In genomic region chr10:32949221-32949678, GRCh38 we compare ENCODE assay signal across 14 cellular contexts. TPM values are rescaled to one million over a fixed set of nuclear protein-coding genes. Genes with fewer than 3 reads are reported as not detected.
DNase-seq lines count a peak whose midpoint lies in the region; ATAC-seq and TF ChIP-seq lines count a peak whose summit lies in the region.
"Had no signal": no experiment of that assay in that cellular context is flagged by ENCODE, and none has a peak within 500 bp of the region (broad histone marks: within the 10 kb centered on the region; RNA-seq: fewer than 3 reads in every experiment).

No MANE protein-coding gene starts in this region.

- H3K27me3 ChIP-seq in DOHH2 (ENCODE audit: control insufficient read depth, low read length): no peaks in the 10 kb centered on the region
- no peaks in the 10 kb centered on the region for H3K27me3 ChIP-seq in GM23248 (replicated peaks; ENCODE audit: insufficient read depth)
- no peaks in the 10 kb centered on the region for H3K27me3 ChIP-seq in adipocyte (replicated peaks; ENCODE audit: control insufficient read depth, insufficient read depth, low read length)
- H3K27me3 ChIP-seq: spleen, tibial nerve had no signal

- H3K9me3 Mint-ChIP-seq in naive B cell: no peaks in the 10 kb centered on the region
- H3K9me3 Mint-ChIP-seq: naive thymus-derived CD8-positive, alpha-beta T cell had no signal

- H3K9ac ChIP-seq in GM23248 (peak overlapping the region; percentile 12), adipocyte (ENCODE audit: low read length) (no peak overlapping the region)

- POLR2A ChIA-PET in RWPE1 (lab: Yijun Ruan, JAX; ENCODE audit: low non-redundant PET): no interaction called here

- peaks cover 100% of the 10 kb centered on the region for H3K79me2 ChIP-seq in DOHH2 (ENCODE audit: control insufficient read depth, low read length)
- peaks cover 100% of the 10 kb centered on the region for H3K79me2 ChIP-seq in GM23248 (ENCODE audit: insufficient read depth)

- peaks cover 92% of the 10 kb centered on the region for H3K4me1 ChIP-seq in DOHH2 (ENCODE audit: control insufficient read depth, low read length)
- H3K4me1 ChIP-seq in GM23248 (ENCODE audit: insufficient read depth): peaks cover 85% of the 10 kb centered on the region
- peaks cover 70% of the 10 kb centered on the region for H3K4me1 ChIP-seq in adipocyte (ENCODE audit: control insufficient read depth, insufficient read depth, low read length)

- H3K4me1 Mint-ChIP-seq in naive B cell: peaks cover 18 to 37% (median 32%) of the 10 kb centered on the region in 3 donors

- no peak overlapping the region for H3K27ac Mint-ChIP-seq in naive B cell

- peak overlapping the region; percentile 90 for H3K4me2 ChIP-seq in DOHH2 (ENCODE audit: low read length)
- H3K4me2 ChIP-seq in GM23248 (ENCODE audit: unreplicated experiment): peak overlapping the region; percentile 96

- H3F3A ChIP-seq in DOHH2 (ENCODE audit: control insufficient read depth, insufficient read depth) (peaks cover 16% of the 10 kb centered on the region; the same call in 1 of the 2 replicates), GM23248 (ENCODE audit: insufficient read depth) (peaks cover 95% of the 10 kb centered on the region)

- H3K9me2 ChIP-seq in DOHH2 (replicated peaks; ENCODE audit: control insufficient read depth, low read length) (no peaks in the 10 kb centered on the region), GM23248 (ENCODE audit: insufficient read depth) (no peaks in the 10 kb centered on the region)

- H2AFZ ChIP-seq in GM23248: no peak overlapping the region

- H4K20me1 ChIP-seq in DOHH2 (ENCODE audit: control insufficient read depth, insufficient read depth, low read depth, low read length) (peaks cover 18% of the 10 kb centered on the region), GM23248 (ENCODE audit: insufficient read depth) (peaks cover 78% of the 10 kb centered on the region)

- H3K9me3 ChIP-seq in DOHH2 (ENCODE audit: control insufficient read depth, insufficient read depth, low read length) (no peaks in the 10 kb centered on the region), GM23248 (ENCODE audit: low read depth) (no peaks in the 10 kb centered on the region), adipocyte (ENCODE audit: control insufficient read depth, low read length) (no peaks in the 10 kb centered on the region)
- H3K9me3 ChIP-seq: spleen, tibial nerve had no signal

- DNase-seq in GM23248 (peak; percentile 54), adipocyte (ENCODE audit: low read depth) (no peak), naive B cell (no peak), RWPE1 (ENCODE audit: low spot score) (no peak), cerebellar cortex (ENCODE audit: low spot score) (no peak), NK-92 (lab: John Stamatoyannopoulos, UW; ENCODE audit: unreplicated experiment) (no peak)
- DNase-seq: activated naive CD4-positive, alpha-beta T cell treated with Interleukin-2 at 50 U/mL for 16 hours; naive thymus-derived CD8-positive, alpha-beta T cell; NCI-H2227 treated with DMSO at 0.1 percent for 48 hours; spleen; T-helper 1 cell had no signal

- ATAC-seq in naive B cell (ENCODE audit: low read depth in 2 of 2): peak; percentile 39 to 42
- ATAC-seq in GM19467 (IDR thresholded peaks at IDR 0.05; ENCODE audit: unreplicated experiment): no peak

- H3K36me3 ChIP-seq in DOHH2 (ENCODE audit: control insufficient read depth, low read length) (peaks cover 44% of the 10 kb centered on the region), GM23248 (ENCODE audit: low read depth) (peaks cover 10% of the 10 kb centered on the region; the same call in 1 of the 2 replicates), adipocyte (ENCODE audit: control insufficient read depth, insufficient read depth, low read length, severe bottlenecking) (peaks cover 3% of the 10 kb centered on the region)
- H3K36me3 ChIP-seq: spleen, tibial nerve had no signal

- peaks cover 0 to 9% of the 10 kb centered on the region in 2 donors for H3K36me3 Mint-ChIP-seq in naive B cell

- no peaks in the 10 kb centered on the region for H3K27me3 Mint-ChIP-seq in naive B cell
- H3K27me3 Mint-ChIP-seq: naive thymus-derived CD8-positive, alpha-beta T cell had no signal

- in situ Hi-C loops in GM23248 (cut with MboI): no loop called here

- TF ChIP-seq CTCF in DOHH2 (IDR thresholded peaks at IDR 0.05; ENCODE audit: low read depth, low read length, poor library complexity, severe bottlenecking): no peak
- TF ChIP-seq CTCF in RWPE1 (conservative IDR thresholded peaks at IDR 0.05; ENCODE audit: low read depth): no peak

- H3K4me3 ChIP-seq in DOHH2 (ENCODE audit: low read length) (peak overlapping the region; percentile 36), GM23248 (peak overlapping the region; percentile 84), adipocyte (ENCODE audit: low read length) (peak overlapping the region; percentile 29)
- H3K4me3 ChIP-seq: spleen, tibial nerve had no signal

- H3K4me3 Mint-ChIP-seq in naive B cell: no peak overlapping the region

- H3K27ac ChIP-seq in DOHH2 (ENCODE audit: low read depth, low read length) (peak overlapping the region; percentile 48), GM23248 (peak overlapping the region; percentile 96), RWPE1 (no peak overlapping the region)
- H3K27ac ChIP-seq: spleen, tibial nerve had no signal

- CTCF ChIA-PET in RWPE1 (lab: Yijun Ruan, JAX): no interaction called here

RNA-seq across cellular contexts. Expression of gene ITGB1, which starts 8.8 kb away (rescaled TPM):
- 5,235 and 7,382 TPM in 2 replicates for total RNA-seq in GM23248 (2014; rRNA removed; shearing (Covaris generic))
- 3,297 and 3,318 TPM in 2 replicates for polyA plus RNA-seq in GM23248 (2016; fragmentation: Nextera tagmentation; extraction: Ambion mirVana)
- polyA plus RNA-seq in naive B cell (ENCODE audit: low read depth in 6 of 6): 10 to 100 TPM; 31.4 to 63.1 (median 39.9) TPM

Comparison
In these comparisons a context has a peak if more than half of its experiments do, and no peak if none do; other contexts are left out.
1. H3K4me3 ChIP-seq: peak in every context shown above with its lines; median percentile 84 in GM23248; 36 in DOHH2; 29 in adipocyte.
2. RNA of gene ITGB1, which starts 8.8 kb away (polyA plus RNA-seq): 3,297 to 3,318 TPM in GM23248; 31.4 to 63.1 TPM in naive B cell; every median in the first group is over 10 times any median in the second.